Comparison of ENCODE assay signal across 8 cellular contexts in the genomic region with DNA sequence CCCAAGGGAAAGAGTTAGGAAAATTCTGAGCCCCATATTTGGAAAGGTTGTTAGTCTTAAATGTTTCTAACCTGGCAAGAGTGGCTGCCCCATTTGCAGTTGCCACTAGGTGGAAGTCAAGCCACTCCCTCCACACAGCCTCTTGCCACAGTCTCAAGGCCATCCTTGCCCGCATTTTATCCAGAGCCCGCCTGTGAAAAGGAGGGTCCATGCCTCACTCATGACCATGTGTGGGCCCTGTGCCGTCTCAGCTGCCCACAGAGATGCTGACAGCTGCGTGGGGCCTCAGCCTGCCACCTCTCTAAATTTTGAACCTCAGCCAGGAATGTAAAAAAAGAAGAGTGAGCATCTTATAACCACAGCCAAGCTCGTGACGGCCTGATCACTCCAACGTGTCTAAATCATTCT.
A peak's percentile ranks its signal among the peaks of the same experiment; 100 is the strongest.
DNase-seq lines count a peak whose midpoint lies in the region; ATAC-seq and TF ChIP-seq lines count a peak whose summit lies in the region.

No MANE protein-coding gene starts in this region.

- TF ChIP-seq CTCF in brain microvascular endothelial cell (IDR thresholded peaks at IDR 0.05; ENCODE audit: low read depth, low read length, missing control alignments) (peak; percentile 82), prostate gland (IDR thresholded peaks at IDR 0.05) (peak in 2 of 4 experiments; percentile 31 to 41)

- ATAC-seq in GM18870 (IDR thresholded peaks at IDR 0.05; ENCODE audit: unreplicated experiment) = peak; percentile 88
- peak; percentile 88 for ATAC-seq in HG02943 (IDR thresholded peaks at IDR 0.05; ENCODE audit: low read depth, unreplicated experiment)

- no peaks in the 10 kb centered on the region for H3K9me3 ChIP-seq in prostate gland

- H3K36me3 ChIP-seq in brain microvascular endothelial cell (replicated peaks) (no peaks in the 10 kb centered on the region), prostate gland (no peaks in the 10 kb centered on the region)

- H3K4me3 ChIP-seq in brain microvascular endothelial cell (ENCODE audit: low read depth, low read length) = no peak overlapping the region
- H3K4me3 ChIP-seq in prostate gland = no peak overlapping the region

- H3K4me1 ChIP-seq in prostate gland (replicated peaks) = no peaks in the 10 kb centered on the region

- WGBS in prostate gland = 18% methylated on average over 7 of the region's 7 CpGs

- DNase-seq in CD1c-positive myeloid dendritic cell (ENCODE audit: extremely low spot score) (peak; percentile 46), NCI-H2081 (lab: John Stamatoyannopoulos, UW) (peak; percentile 34 to 60), brain microvascular endothelial cell (no peak), myocyte (ENCODE audit: low read depth) (peak; percentile 62), prostate gland (ENCODE audit: low spot score) (no peak), cortex of kidney (lab: John Stamatoyannopoulos, UW) (no peak)

- H3K27me3 ChIP-seq in brain microvascular endothelial cell (replicated peaks) (no peaks in the 10 kb centered on the region), prostate gland (replicated peaks; ENCODE audit: insufficient read depth) (no peaks in the 10 kb centered on the region)

- in situ Hi-C loops in brain microvascular endothelial cell (cut with HindIII; ENCODE audit: low pct_ligation_motif_present, low sequenced_read_pairs) = no loop called here

- no peak for TF ChIP-seq POLR2A in prostate gland (IDR thresholded peaks at IDR 0.05)

- H3K27ac ChIP-seq in brain microvascular endothelial cell = no peak overlapping the region
- no peak overlapping the region for H3K27ac ChIP-seq in prostate gland

- intact Hi-C loops in prostate gland (cut with DNase I) = loop anchor here (5.0 to 10.0 kb wide), 2 partner anchors 91 to 114 kb away; no protein-coding TSS in a partner anchor

Comparison
In these comparisons a context has a peak if more than half of its experiments do, and no peak if none do; other contexts are left out.
1. DNase-seq: peak in CD1c-positive myeloid dendritic cell (single experiment), NCI-H2081 (2 of 2) and myocyte (single experiment); none in brain microvascular endothelial cell (single experiment), prostate gland (single experiment) and cortex of kidney (single experiment).